In the genomic region with DNA sequence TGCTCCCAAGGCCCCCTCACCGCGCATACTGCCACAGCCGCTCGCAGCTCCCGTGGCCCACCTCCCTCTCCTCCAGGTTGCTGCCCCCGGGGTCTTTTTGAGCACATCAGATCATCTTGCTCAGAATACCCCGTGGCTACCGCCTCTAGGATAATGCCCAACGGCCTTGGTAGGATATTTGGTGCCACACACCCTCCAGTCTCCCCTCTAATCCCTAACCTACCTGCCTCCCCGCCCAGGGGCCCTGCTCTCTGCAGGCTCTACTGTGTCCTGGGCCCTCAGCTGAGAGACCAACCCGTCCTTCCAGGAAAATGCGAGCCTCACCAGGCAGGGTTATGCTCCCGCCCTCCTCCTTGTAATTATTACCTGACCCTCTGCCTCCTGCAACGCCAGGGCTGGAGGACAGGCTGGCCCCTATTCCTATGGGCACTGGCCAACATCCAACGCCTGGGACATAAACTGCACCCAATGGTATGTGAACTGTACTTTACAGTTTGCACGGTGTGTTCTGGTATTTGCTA, we compare ENCODE assay signal across 8 cellular contexts. TPM values are rescaled to one million over a fixed set of nuclear protein-coding genes. Genes with fewer than 3 reads are reported as not detected.
DNase-seq lines count a peak whose midpoint lies in the region; ATAC-seq, FAIRE-seq and TF ChIP-seq lines count a peak whose summit lies in the region.

No MANE protein-coding gene starts in this region.

- peak overlapping the region; percentile 99 for H3K4me2 ChIP-seq in PC-3 (ENCODE audit: low read length)

- no TSS peak for BruUV-seq in PC-3 (replicated peaks; lab: Mats Ljungman, UMichigan)

- H3K9me2 ChIP-seq in PC-3 (replicated peaks; ENCODE audit: low read length) = no peaks in the 10 kb centered on the region

- no peak overlapping the region for H3K27ac Mint-ChIP-seq in endothelial cell (ENCODE audit: unreplicated experiment)

- H3K27ac ChIP-seq in PC-3 (ENCODE audit: low read length) (peak overlapping the region; percentile 51), pancreas (peak overlapping the region; percentile 71 to 90 (median 83))

- H3K9me3 ChIP-seq in PC-3 (ENCODE audit: low read length) (no peaks in the 10 kb centered on the region), pancreas (no peaks in the 10 kb centered on the region)

- TF ChIP-seq CTCF in PC-3 (conservative IDR thresholded peaks at IDR 0.05; ENCODE audit: low read depth, low read length) = no peak
- no peak for TF ChIP-seq CTCF in endothelial cell (IDR thresholded peaks at IDR 0.05; ENCODE audit: unreplicated experiment)
- no peak for TF ChIP-seq CTCF in pancreas (IDR thresholded peaks at IDR 0.05)

- CTCF ChIA-PET in PC-3 (lab: Charles Lee) = no interaction called here

- POLR2A ChIA-PET in PC-3 (lab: Charles Lee; ENCODE audit: unreplicated experiment) = interaction anchor here (0.6 kb wide), 2 partner anchors 97 to 411 kb away, joined by 3 to 5 read pairs; no protein-coding TSS in a partner anchor

- peaks cover 29% of the 10 kb centered on the region for H3K79me2 ChIP-seq in PC-3 (ENCODE audit: low read length)

- no peaks in the 10 kb centered on the region for H3F3A ChIP-seq in PC-3 (ENCODE audit: low read length, unreplicated experiment)

- DNase-seq in Caki2 (ENCODE audit: low read depth) (peak; percentile 64), PC-3 (no peak), endothelial cell (ENCODE audit: low spot score) (no peak), pancreas (peak in 3 of 6 donors; percentile 21 to 47 (median 44)), middle frontal gyrus (ENCODE audit: extremely low spot score, low spot score) (no peak), kidney glomerular epithelial cell (lab: John Stamatoyannopoulos, UW) (no peak)

- H3K9me3 Mint-ChIP-seq in endothelial cell (ENCODE audit: unreplicated experiment) = no peaks in the 10 kb centered on the region

- H3K4me3 ChIP-seq in PC-3 (ENCODE audit: low read length) (peak overlapping the region; percentile 75), pancreas (peak overlapping the region in 3 of 4 donors; percentile 56 to 65 (median 58))

- H3K4me3 Mint-ChIP-seq in endothelial cell (ENCODE audit: unreplicated experiment) = peak overlapping the region; percentile 88

- peaks cover 3% of the 10 kb centered on the region for H3K36me3 Mint-ChIP-seq in endothelial cell (ENCODE audit: low read depth, unreplicated experiment)

- peaks cover 12% of the 10 kb centered on the region; the same call in 1 of the 2 replicates for H4K20me1 ChIP-seq in PC-3 (ENCODE audit: low read length)

- in situ Hi-C loops in Caki2 (cut with HindIII; ENCODE audit: low pct_unique_long_range_greater_than_20kb, low sequenced_read_pairs) = no loop called here

- peaks cover 26% of the 10 kb centered on the region for H3K27me3 Mint-ChIP-seq in endothelial cell (ENCODE audit: unreplicated experiment)

- ATAC-seq in PC-3 (no peak), pancreas (peak in 1 of 4 donors; percentile 1), GM19452 (IDR thresholded peaks at IDR 0.05; ENCODE audit: unreplicated experiment) (no peak), HG03457 (IDR thresholded peaks at IDR 0.05; ENCODE audit: unreplicated experiment) (no peak)

- no peak for FAIRE-seq in pancreas (lab: Jason Lieb, UNC)

- H3K4me1 ChIP-seq in PC-3 (ENCODE audit: insufficient read depth, low read length) (peaks cover 42% of the 10 kb centered on the region), pancreas (peaks cover 0 to 9% (median 4%) of the 10 kb centered on the region in 3 donors)

- peak overlapping the region; percentile 91 for H2AFZ ChIP-seq in PC-3 (ENCODE audit: low read length)

- no peaks in the 10 kb centered on the region for H3K27me3 ChIP-seq in PC-3 (ENCODE audit: low read length)
- H3K27me3 ChIP-seq in pancreas = no peaks in the 10 kb centered on the region

- 55 to 59% methylated on average over 16 of the region's 16 CpGs for WGBS in pancreas, 2 donors

- intact Hi-C loops in PC-3 (cut with micrococcal nuclease) (loop anchor here (1.0 to 5.0 kb wide), 4 partner anchors 37 to 353 kb away; no protein-coding TSS in a partner anchor), pancreas (cut with DNase I) (no loop called here)

- peak overlapping the region; percentile 51; the same call in 1 of the 2 replicates for H3K9ac ChIP-seq in PC-3 (ENCODE audit: low read length)

- H3K36me3 ChIP-seq in PC-3 (ENCODE audit: low read depth, low read length) (no peaks in the 10 kb centered on the region), pancreas (no peaks in the 10 kb centered on the region)

- peaks cover 5% of the 10 kb centered on the region for H3K4me1 Mint-ChIP-seq in endothelial cell (ENCODE audit: unreplicated experiment)

RNA-seq across cellular contexts. Expression of gene MTCL1, which starts 1.5 kb away (rescaled TPM):
- 55.4 and 59.8 TPM in 2 replicates for total RNA-seq in Caki2 (2014; rRNA removed; shearing (Covaris generic); ENCODE audit: low replicate concordance)
- total RNA-seq in PC-3 (2014; rRNA removed) (33.1 and 58.8 TPM in 2 replicates), endothelial cell (ENCODE audit: unreplicated experiment) (3.8 TPM), pancreas (10 to 100 TPM in 4 of 6 donors, 1 to 10 TPM in 2; 9.2 to 14.9 (median 11.9) TPM)
- 10 to 100 TPM; 12.5 to 18.4 TPM for polyA plus RNA-seq in pancreas
